Comparison of ENCODE assay signal across 8 cellular contexts in the genomic region with DNA sequence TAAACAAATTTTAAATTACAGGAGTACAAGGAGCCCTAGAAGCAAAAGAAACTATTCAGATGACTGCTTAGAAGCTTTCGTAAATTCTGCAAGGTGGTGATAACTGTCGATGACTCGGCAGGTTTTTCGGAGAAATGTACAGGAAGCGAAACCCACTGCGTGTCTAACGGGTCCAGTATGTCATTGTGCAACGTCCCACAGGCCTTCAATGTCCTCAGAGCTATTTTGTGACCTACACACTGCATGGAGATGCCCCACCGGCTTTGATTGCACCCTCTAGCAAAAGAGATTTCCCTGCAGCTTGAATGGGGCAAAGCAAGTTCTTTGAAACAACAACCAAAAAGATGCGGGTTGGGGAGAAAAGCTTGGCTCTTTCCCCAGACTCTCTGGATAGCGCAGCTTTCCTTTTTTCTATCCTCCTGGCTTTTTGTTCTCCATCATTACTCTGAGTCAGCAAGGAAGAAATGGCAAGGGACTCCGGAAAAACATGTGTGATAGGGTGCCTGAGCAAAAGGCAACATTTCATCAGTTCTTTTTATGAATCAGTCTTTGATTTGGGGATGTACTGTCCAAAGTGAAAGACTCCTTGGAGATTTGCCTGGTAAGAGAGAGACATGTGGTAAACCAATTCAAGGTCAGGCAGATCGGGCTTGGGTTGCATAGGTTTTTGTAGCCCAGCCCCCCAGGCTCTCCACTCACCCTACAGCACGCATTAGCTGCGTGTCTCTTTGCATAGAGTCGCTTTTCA.
DNase-seq lines count a peak whose midpoint lies in the region; ATAC-seq and TF ChIP-seq lines count a peak whose summit lies in the region.

No MANE protein-coding gene starts in this region.

- no peaks in the 10 kb centered on the region for H3K36me3 ChIP-seq in gastroesophageal sphincter

- TF ChIP-seq CTCF in WI38 (IDR thresholded peaks at IDR 0.05; ENCODE audit: low read depth, low read length) (no peak), gastroesophageal sphincter (IDR thresholded peaks at IDR 0.05) (no peak), type B pancreatic cell (conservative IDR thresholded peaks at IDR 0.05) (no peak)

- peak overlapping the region; percentile 8 for H3K4me3 Mint-ChIP-seq in type B pancreatic cell

- ATAC-seq in GM21360 (IDR thresholded peaks at IDR 0.05; ENCODE audit: unreplicated experiment) (peak; percentile 79), HG03469 (IDR thresholded peaks at IDR 0.05; ENCODE audit: unreplicated experiment) (peak; percentile 81), gastroesophageal sphincter (peak; percentile 48)

- peak overlapping the region; percentile 96 for H3K27ac Mint-ChIP-seq in type B pancreatic cell

- 22 to 35% methylated on average over 4 to 11 of the region's 16 CpGs for WGBS in gastroesophageal sphincter (ENCODE audit: low coverage in 1 of 2), 2 donors

- peak; percentile 54 for DNase-seq in GM03348 (ENCODE audit: low spot score)
- no peak for DNase-seq in type B pancreatic cell (ENCODE audit: extremely low spot score, unreplicated experiment)
- DNase-seq in middle frontal gyrus (ENCODE audit: extremely low spot score, low spot score), result no peak
- DNase-seq in NCI-H524 (lab: John Stamatoyannopoulos, UW), result no peak

- no peak overlapping the region for H3K27ac ChIP-seq in gastroesophageal sphincter

- TF ChIP-seq EP300 in gastroesophageal sphincter (IDR thresholded peaks at IDR 0.05), result no peak

- no peaks in the 10 kb centered on the region for H3K9me3 ChIP-seq in gastroesophageal sphincter

- no peaks in the 10 kb centered on the region for H3K27me3 ChIP-seq in gastroesophageal sphincter

- H3K4me1 ChIP-seq in gastroesophageal sphincter, result peaks cover 0 to 13% (median 4%) of the 10 kb centered on the region in 3 donors

- H3K4me3 ChIP-seq in WI38 (ENCODE audit: low read depth, low read length) (0 out of 2 replicates have a peak overlapping the region, but pooled peaks have one; percentile 0), gastroesophageal sphincter (no peak overlapping the region)

- no peaks in the 10 kb centered on the region for H3K27me3 Mint-ChIP-seq in type B pancreatic cell

- no peaks in the 10 kb centered on the region for H3K36me3 Mint-ChIP-seq in type B pancreatic cell

- H3K4me1 Mint-ChIP-seq in type B pancreatic cell (ENCODE audit: unreplicated experiment), result peaks cover 10% of the 10 kb centered on the region

- TF ChIP-seq POLR2A in gastroesophageal sphincter (IDR thresholded peaks at IDR 0.05), result no peak

- peaks cover 11% of the 10 kb centered on the region for H3K9me3 Mint-ChIP-seq in type B pancreatic cell
